ENCODE assay signal across 8 cellular contexts in the genomic region with DNA sequence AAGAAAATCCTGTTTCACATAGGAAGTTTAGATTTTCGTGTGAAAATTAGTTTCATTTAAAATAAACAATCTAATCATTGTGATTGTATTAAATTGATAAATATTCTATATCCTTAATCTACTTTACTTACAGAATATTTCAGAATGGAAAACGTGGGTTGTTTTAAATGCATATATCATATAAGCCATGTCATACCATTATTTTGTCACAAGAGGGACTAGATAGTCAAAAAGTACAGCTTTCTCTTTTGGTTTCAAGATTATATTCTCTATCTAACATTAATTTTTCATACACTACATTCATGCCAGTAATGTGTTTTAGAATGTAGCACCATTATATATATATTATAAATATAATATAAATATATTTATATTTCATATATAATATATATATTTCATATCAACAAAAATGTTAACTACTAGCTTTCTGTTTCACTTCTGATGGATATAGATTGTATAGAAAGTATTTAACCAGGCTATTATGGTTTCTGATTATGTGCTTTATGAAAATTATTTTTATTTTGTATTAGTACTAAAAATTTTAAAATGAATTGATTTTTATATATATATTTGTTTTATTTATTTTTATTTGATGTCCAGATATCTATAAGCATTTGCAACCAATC. TPM values are rescaled to one million over a fixed set of nuclear protein-coding genes. Genes with fewer than 3 reads are reported as not detected.
DNase-seq lines count a peak whose midpoint lies in the region; ATAC-seq, FAIRE-seq and TF ChIP-seq lines count a peak whose summit lies in the region.

No MANE protein-coding gene starts in this region.

- H4K20me1 ChIP-seq in DOHH2 (ENCODE audit: control insufficient read depth, insufficient read depth, low read depth, low read length): no peaks in the 10 kb centered on the region

- H3K79me2 ChIP-seq in DOHH2 (ENCODE audit: control insufficient read depth, low read length): no peaks in the 10 kb centered on the region
- H3K79me2 ChIP-seq in mesendoderm (ENCODE audit: control insufficient read depth, insufficient read depth, low read length): no peaks in the 10 kb centered on the region

- H3K36me3 ChIP-seq in DOHH2 (ENCODE audit: control insufficient read depth, low read length): no peaks in the 10 kb centered on the region
- no peaks in the 10 kb centered on the region for H3K36me3 ChIP-seq in left lung
- no peaks in the 10 kb centered on the region for H3K36me3 ChIP-seq in mesendoderm (ENCODE audit: control insufficient read depth, insufficient read depth, low read length)

- no peak overlapping the region for H2BK15ac ChIP-seq in mesendoderm (replicated peaks; ENCODE audit: low read depth)

- ATAC-seq in GM21619 (IDR thresholded peaks at IDR 0.05; ENCODE audit: unreplicated experiment): peak; percentile 42
- no peak for ATAC-seq in left lung

- no peak overlapping the region for H4K5ac ChIP-seq in mesendoderm (ENCODE audit: low read length)

- no peak overlapping the region for H2BK5ac ChIP-seq in mesendoderm (ENCODE audit: low read length)

- no peaks in the 10 kb centered on the region for H3K9me2 ChIP-seq in DOHH2 (replicated peaks; ENCODE audit: control insufficient read depth, low read length)

- no peaks in the 10 kb centered on the region for H3K79me1 ChIP-seq in mesendoderm (ENCODE audit: low read length)

- H3K4me3 ChIP-seq in DOHH2 (ENCODE audit: low read length): no peak overlapping the region
- no peak overlapping the region for H3K4me3 ChIP-seq in left lung
- no peak overlapping the region for H3K4me3 ChIP-seq in mesendoderm (ENCODE audit: low read length)

- TF ChIP-seq CTCF in DOHH2 (IDR thresholded peaks at IDR 0.05; ENCODE audit: low read depth, low read length, poor library complexity, severe bottlenecking): peak; percentile 25
- TF ChIP-seq CTCF in left lung (IDR thresholded peaks at IDR 0.05): peak; percentile 19 to 32

- H3K18ac ChIP-seq in mesendoderm (ENCODE audit: low read length): no peak overlapping the region

- H3K4ac ChIP-seq in mesendoderm (ENCODE audit: low read depth, low read length): no peak overlapping the region

- no CpG with 5 or more reads among the region's 2 CpGs for WGBS in mesendoderm (ENCODE audit: extremely low coverage, insufficient coverage, low lambda C conversion rate)

- H3K27me3 ChIP-seq in DOHH2 (ENCODE audit: control insufficient read depth, low read length): no peaks in the 10 kb centered on the region
- no peaks in the 10 kb centered on the region for H3K27me3 ChIP-seq in left lung
- H3K27me3 ChIP-seq in mesendoderm (ENCODE audit: insufficient read depth, low read length, poor library complexity): no peaks in the 10 kb centered on the region

- H3K9ac ChIP-seq in mesendoderm (ENCODE audit: low read length): no peak overlapping the region

- no peak overlapping the region for H2BK120ac ChIP-seq in mesendoderm (ENCODE audit: low read depth, low read length)

- H3K4me1 ChIP-seq in DOHH2 (ENCODE audit: control insufficient read depth, low read length) (peaks cover 25% of the 10 kb centered on the region), left lung (no peaks in the 10 kb centered on the region), mesendoderm (ENCODE audit: control insufficient read depth, low read depth, low read length) (no peaks in the 10 kb centered on the region)

- no peak overlapping the region for H3K56ac ChIP-seq in mesendoderm (ENCODE audit: low read length)

- H3K27ac ChIP-seq in DOHH2 (ENCODE audit: low read depth, low read length): no peak overlapping the region
- no peak overlapping the region for H3K27ac ChIP-seq in left lung
- H3K27ac ChIP-seq in mesendoderm (ENCODE audit: low read depth, low read length): no peak overlapping the region

- H3F3A ChIP-seq in DOHH2 (ENCODE audit: control insufficient read depth, insufficient read depth): no peaks in the 10 kb centered on the region

- H3K4me2 ChIP-seq in DOHH2 (ENCODE audit: low read length) (no peak overlapping the region), mesendoderm (ENCODE audit: low read length) (no peak overlapping the region)

- peak; percentile 91 for FAIRE-seq in RCC 7860 (lab: Jason Lieb, UNC)

- H2AK5ac ChIP-seq in mesendoderm (ENCODE audit: low read length): no peak overlapping the region

- no peak overlapping the region for H3K23ac ChIP-seq in mesendoderm (ENCODE audit: low read length)

- DNase-seq in RCC 7860 (ENCODE audit: low spot score): peak; percentile 28
- no peak for DNase-seq in left lung
- DNase-seq in stimulated activated CD8-positive, alpha-beta memory T cell treated with anti-CD3 and anti-CD28 coated beads, Interleukin-4, amount 100 ng/mL, for 48 hours: no peak
- DNase-seq in mesendoderm: no peak
- DNase-seq in NCI-H1930 (lab: John Stamatoyannopoulos, UW): no peak
- DNase-seq in activated CD4-positive, alpha-beta T cell treated with anti-CD3 and anti-CD28 coated beads, Interleukin-2, amount 50 U/mL, for 48 hours: no peak

- H4K8ac ChIP-seq in mesendoderm (ENCODE audit: low read depth, low read length): no peak overlapping the region

- H3K9me3 ChIP-seq in DOHH2 (ENCODE audit: control insufficient read depth, insufficient read depth, low read length) (no peaks in the 10 kb centered on the region), left lung (no peaks in the 10 kb centered on the region)

- intact Hi-C loops in left lung (cut with DNase I): loop anchor here in 1 of 2 donors (10.0 kb wide), 1 partner anchor 140 kb away; no protein-coding TSS in a partner anchor

RNA-seq across cellular contexts. Expression of a gene that starts 45.3 kb away (rescaled TPM):
- not detected for total RNA-seq in left lung
- not detected for polyA plus RNA-seq in mesendoderm (2013, experiment 1 of 2)
- polyA plus RNA-seq in mesendoderm (2013, experiment 2 of 2): not detected
